ENCODE assay signal across 23 cellular contexts in the genomic region with DNA sequence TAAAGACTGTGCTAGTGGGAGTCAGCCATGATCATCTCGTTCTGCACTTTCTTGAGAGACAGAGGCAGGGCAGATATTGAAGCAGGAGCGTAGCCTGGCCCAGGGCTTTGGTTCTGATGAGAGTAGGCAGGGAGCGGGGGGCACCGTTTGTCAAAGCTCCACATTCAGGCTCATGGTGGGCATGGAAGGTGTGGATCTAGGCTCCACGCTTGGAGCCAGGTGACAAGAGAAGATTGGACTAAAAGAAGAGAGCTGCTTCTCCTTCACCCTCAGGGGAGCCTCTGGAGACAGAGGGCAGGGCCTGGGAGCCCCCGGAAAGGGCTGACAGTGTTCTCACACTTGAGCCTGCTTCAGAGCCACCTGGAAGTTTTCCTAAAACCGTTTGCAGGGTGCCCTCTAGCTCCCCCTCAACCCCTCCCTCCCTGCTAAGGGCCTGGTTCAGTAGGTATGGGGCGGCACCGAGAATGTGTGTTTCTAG. TPM values are rescaled to one million over a fixed set of nuclear protein-coding genes. Genes with fewer than 3 reads are reported as not detected.
"Had no signal": no experiment of that assay in that cellular context is flagged by ENCODE, and none has a peak within 500 bp of the region (broad histone marks: within the 10 kb centered on the region; RNA-seq: fewer than 3 reads in every experiment).

No MANE protein-coding gene starts in this region.

- H3K4me1 Mint-ChIP-seq: T-cell had no signal

- H3K27ac Mint-ChIP-seq: activated B cell treated with CpG ODN at 0.5 μM for 24 hours; activated CD4-positive, alpha-beta T cell treated with anti-CD3 and anti-CD28 coated beads, Interleukin-2, amount 10 ng/mL, durations not matched to agents 24 days and 14 days; activated CD8-positive, alpha-beta memory T cell treated with anti-CD3 and anti-CD28 coated beads, Interleukin-2, amount 10 ng/mL, durations not matched to agents 7 days and 5 days; activated naive CD8-positive, alpha-beta T cell treated with anti-CD3 and anti-CD28 coated beads for 36 hours; activated T-cell treated with anti-CD3 and anti-CD28 coated beads, Interleukin-2, amount 50 U/mL, for 24 hours; T-cell had no signal

- DNase-seq: activated B cell treated with CpG ODN at 0.5 μM for 24 hours; activated CD4-positive, alpha-beta T cell treated with anti-CD3 and anti-CD28 coated beads for 1 hour; activated CD4-positive, alpha-beta T cell treated with anti-CD3 and anti-CD28 coated beads, Interleukin-2, amount 10 ng/mL, durations not matched to agents 24 days and 14 days; activated CD4-positive, alpha-beta T cell treated with anti-CD3 and anti-CD28 coated beads, Interleukin-2, amount 50 U/mL, for 48 hours; activated CD8-positive, alpha-beta memory T cell treated with anti-CD3 and anti-CD28 coated beads, Interleukin-2, amount 10 ng/mL, durations not matched to agents 7 days and 5 days; activated effector memory CD4-positive, alpha-beta T cell treated with anti-CD3 and anti-CD28 coated beads, Interleukin-2, amount 50 U/mL, for 16 hours; activated naive CD4-positive, alpha-beta T cell treated with Interleukin-2 at 50 U/mL for 16 hours; activated naive CD8-positive, alpha-beta T cell treated with anti-CD3 and anti-CD28 coated beads for 36 hours; activated T-cell treated with anti-CD3 and anti-CD28 coated beads, Interleukin-2, amount 50 U/mL, for 24 hours; caudate nucleus; MG63; MV-4-11; NCI-H1092 treated with DMSO at 0.1 percent for 48 hours; NCI-H1436 treated with DMSO at 0.1 percent for 48 hours; NCI-H187; NCI-H2081; NCI-H446; NCI-H524; PC-3; SIG-M5; T-helper 2 cell; T1000 had no signal

- H3K27me3 Mint-ChIP-seq: activated CD4-positive, alpha-beta T cell treated with anti-CD3 and anti-CD28 coated beads, Interleukin-2, amount 10 ng/mL, durations not matched to agents 24 days and 14 days had no signal

- H3K9me3 ChIP-seq: MG63 had no signal

- ATAC-seq: activated CD8-positive, alpha-beta memory T cell treated with anti-CD3 and anti-CD28 coated beads, Interleukin-2, amount 10 ng/mL, durations not matched to agents 7 days and 5 days; PC-3; T-cell had no signal

- H3K27me3 ChIP-seq: MG63 had no signal

- H3K36me3 ChIP-seq: MG63 had no signal

- H3K4me3 Mint-ChIP-seq: activated B cell treated with CpG ODN at 0.5 μM for 24 hours; activated CD4-positive, alpha-beta T cell treated with anti-CD3 and anti-CD28 coated beads, Interleukin-2, amount 10 ng/mL, durations not matched to agents 24 days and 14 days; activated CD8-positive, alpha-beta memory T cell treated with anti-CD3 and anti-CD28 coated beads, Interleukin-2, amount 10 ng/mL, durations not matched to agents 7 days and 5 days; activated naive CD8-positive, alpha-beta T cell treated with anti-CD3 and anti-CD28 coated beads for 36 hours; activated T-cell treated with anti-CD3 and anti-CD28 coated beads, Interleukin-2, amount 50 U/mL, for 24 hours; T-cell had no signal

- H3K36me3 Mint-ChIP-seq: activated CD8-positive, alpha-beta memory T cell treated with anti-CD3 and anti-CD28 coated beads, Interleukin-2, amount 10 ng/mL, durations not matched to agents 7 days and 5 days; activated naive CD8-positive, alpha-beta T cell treated with anti-CD3 and anti-CD28 coated beads for 36 hours; T-cell had no signal

- H3K4me3 ChIP-seq: MG63 had no signal

RNA-seq across cellular contexts. Expression of a gene that starts 24.7 kb away (rescaled TPM):
- total RNA-seq: activated B cell treated with CpG ODN at 0.5 μM for 24 hours; activated CD4-positive, alpha-beta T cell treated with anti-CD3 and anti-CD28 coated beads, Interleukin-2, amount 10 ng/mL, durations not matched to agents 24 days and 14 days; activated CD8-positive, alpha-beta memory T cell treated with anti-CD3 and anti-CD28 coated beads, Interleukin-2, amount 10 ng/mL, durations not matched to agents 7 days and 5 days; activated naive CD8-positive, alpha-beta T cell treated with anti-CD3 and anti-CD28 coated beads for 36 hours; PC-3; T-cell had no signal
